Comparison of ENCODE assay signal across 20 cellular contexts in the genomic region with DNA sequence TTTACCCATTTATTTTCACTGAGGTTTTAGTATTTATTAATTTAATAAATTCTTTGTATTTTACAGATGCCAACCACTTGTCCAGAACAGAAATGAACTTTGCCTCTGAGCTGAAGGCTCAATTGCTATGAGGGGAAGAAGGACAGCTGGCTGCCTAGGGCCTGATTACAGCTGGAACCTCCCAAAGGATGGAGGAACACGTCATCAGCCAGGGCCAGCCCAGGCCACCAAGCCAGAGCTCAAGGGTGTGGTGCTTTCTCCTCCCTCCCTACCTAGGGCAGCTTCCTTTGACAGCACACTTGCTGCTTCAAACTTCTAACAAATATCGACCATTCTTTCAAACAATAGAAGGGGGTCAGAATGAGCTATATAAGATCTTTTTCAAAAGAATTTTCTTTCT.
"Had no signal": no experiment of that assay in that cellular context is flagged by ENCODE, and none has a peak within 500 bp of the region (broad histone marks: within the 10 kb centered on the region; RNA-seq: fewer than 3 reads in every experiment).

No MANE protein-coding gene starts in this region.

- H3K27me3 ChIP-seq: breast epithelium, dorsolateral prefrontal cortex, esophagus squamous epithelium, hepatocyte, sigmoid colon, testis had no signal

- ATAC-seq: activated CD8-positive, alpha-beta T cell treated with anti-CD3 and anti-CD28 coated beads, Interleukin-2, amount 10 ng/mL, durations not matched to agents 7 days and 5 days; natural killer cell treated with Interleukin-12 subunit alpha and Interleukin-12 subunit beta and Interleukin-15 and Interleukin-18, amount 100 ng/mL, for 72 hours; psoas muscle; stimulated activated naive CD8-positive, alpha-beta T cell treated with anti-CD3 and anti-CD28 coated beads, Interleukin-15, Interleukin-2, amounts not matched to agents 100 U/mL and 50 U/mL, for 24 hours; WTC11 had no signal

- H3K27ac ChIP-seq: breast epithelium, dorsolateral prefrontal cortex, esophagus squamous epithelium, hepatocyte, psoas muscle, sigmoid colon, testis had no signal

- DNase-seq: activated CD4-positive, alpha-beta T cell treated with anti-CD3 and anti-CD28 coated beads for 48 hours; activated CD8-positive, alpha-beta memory T cell treated with anti-CD3 and anti-CD28 coated beads, Interleukin-2, amount 50 U/mL, for 48 hours; activated CD8-positive, alpha-beta T cell treated with anti-CD3 and anti-CD28 coated beads, Interleukin-2, amount 10 ng/mL, durations not matched to agents 7 days and 5 days; activated naive CD4-positive, alpha-beta T cell; aorta; dorsolateral prefrontal cortex; esophagus squamous epithelium; foreskin melanocyte; mammary epithelial cell; psoas muscle; sigmoid colon; stimulated activated CD4-positive, alpha-beta T cell treated with anti-CD3 and anti-CD28 coated beads, Interleukin-2, amount 100 ng/mL, for 48 hours; stimulated activated CD8-positive, alpha-beta memory T cell treated with anti-CD3 and anti-CD28 coated beads, Interleukin-4, amount 100 ng/mL, for 48 hours; stimulated activated naive CD8-positive, alpha-beta T cell treated with anti-CD3 and anti-CD28 coated beads, Interleukin-15, Interleukin-2, amounts not matched to agents 100 U/mL and 50 U/mL, for 24 hours; T-helper 9 cell; testis had no signal

- H2AFZ ChIP-seq: hepatocyte had no signal

- H3K4me1 ChIP-seq: breast epithelium had no signal

- H3K36me3 ChIP-seq: breast epithelium, sigmoid colon had no signal

- H3K4me3 ChIP-seq: breast epithelium, dorsolateral prefrontal cortex, esophagus squamous epithelium, hepatocyte, psoas muscle, sigmoid colon, testis had no signal

- H3K9me3 ChIP-seq: breast epithelium, esophagus squamous epithelium, psoas muscle, sigmoid colon, testis had no signal

- H3K4me2 ChIP-seq: hepatocyte had no signal
